1 cellular context compared by ENCODE assay signal in the genomic region with DNA sequence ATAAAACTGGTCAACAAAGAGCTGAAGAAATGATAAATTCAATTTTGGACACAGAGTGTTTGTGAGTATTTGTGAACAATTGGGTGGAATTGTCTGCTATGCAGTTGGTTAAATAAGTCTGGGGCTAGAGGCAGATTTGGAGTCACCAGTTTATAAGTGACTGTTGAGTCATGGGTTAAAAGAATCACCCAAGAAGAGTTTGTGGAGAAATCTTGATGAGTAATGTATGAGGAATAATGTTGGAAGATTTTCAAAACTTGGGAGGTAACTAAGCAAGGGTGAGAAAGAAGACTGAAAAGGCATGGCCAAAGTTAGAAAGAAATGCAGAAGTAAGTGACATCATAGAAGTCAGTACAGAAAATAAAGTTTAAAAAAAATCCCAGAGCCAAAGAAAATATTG.
TF ChIP-seq lines count a peak whose summit lies in the region.

No MANE protein-coding gene starts in this region.

TF ChIP-seq in WTC11, 78 proteins besides CTCF, POLR2A, EP300 and RAD21 (continued from another document):
- TF ChIP-seq, protein P1, sequence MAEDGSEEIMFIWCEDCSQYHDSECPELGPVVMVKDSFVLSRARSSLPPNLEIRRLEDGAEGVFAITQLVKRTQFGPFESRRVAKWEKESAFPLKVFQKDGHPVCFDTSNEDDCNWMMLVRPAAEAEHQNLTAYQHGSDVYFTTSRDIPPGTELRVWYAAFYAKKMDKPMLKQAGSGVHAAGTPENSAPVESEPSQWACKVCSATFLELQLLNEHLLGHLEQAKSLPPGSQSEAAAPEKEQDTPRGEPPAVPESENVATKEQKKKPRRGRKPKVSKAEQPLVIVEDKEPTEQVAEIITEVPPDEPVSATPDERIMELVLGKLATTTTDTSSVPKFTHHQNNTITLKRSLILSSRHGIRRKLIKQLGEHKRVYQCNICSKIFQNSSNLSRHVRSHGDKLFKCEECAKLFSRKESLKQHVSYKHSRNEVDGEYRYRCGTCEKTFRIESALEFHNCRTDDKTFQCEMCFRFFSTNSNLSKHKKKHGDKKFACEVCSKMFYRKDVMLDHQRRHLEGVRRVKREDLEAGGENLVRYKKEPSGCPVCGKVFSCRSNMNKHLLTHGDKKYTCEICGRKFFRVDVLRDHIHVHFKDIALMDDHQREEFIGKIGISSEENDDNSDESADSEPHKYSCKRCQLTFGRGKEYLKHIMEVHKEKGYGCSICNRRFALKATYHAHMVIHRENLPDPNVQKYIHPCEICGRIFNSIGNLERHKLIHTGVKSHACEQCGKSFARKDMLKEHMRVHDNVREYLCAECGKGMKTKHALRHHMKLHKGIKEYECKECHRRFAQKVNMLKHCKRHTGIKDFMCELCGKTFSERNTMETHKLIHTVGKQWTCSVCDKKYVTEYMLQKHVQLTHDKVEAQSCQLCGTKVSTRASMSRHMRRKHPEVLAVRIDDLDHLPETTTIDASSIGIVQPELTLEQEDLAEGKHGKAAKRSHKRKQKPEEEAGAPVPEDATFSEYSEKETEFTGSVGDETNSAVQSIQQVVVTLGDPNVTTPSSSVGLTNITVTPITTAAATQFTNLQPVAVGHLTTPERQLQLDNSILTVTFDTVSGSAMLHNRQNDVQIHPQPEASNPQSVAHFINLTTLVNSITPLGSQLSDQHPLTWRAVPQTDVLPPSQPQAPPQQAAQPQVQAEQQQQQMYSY (CRISPR knock-in tag; IDR thresholded peaks at IDR 0.05): no peak
- TF ChIP-seq FOXK1 (CRISPR knock-in tag; IDR thresholded peaks at IDR 0.05) (no peak), TEAD1 (CRISPR knock-in tag; IDR thresholded peaks at IDR 0.05) (no peak), JAZF1 (CRISPR knock-in tag; IDR thresholded peaks at IDR 0.05) (no peak), ZNF416 (CRISPR knock-in tag; IDR thresholded peaks at IDR 0.05) (no peak), SMAD3 (CRISPR knock-in tag; IDR thresholded peaks at IDR 0.05; ENCODE audit: borderline replicate concordance) (no peak)
- TF ChIP-seq, protein P2, sequence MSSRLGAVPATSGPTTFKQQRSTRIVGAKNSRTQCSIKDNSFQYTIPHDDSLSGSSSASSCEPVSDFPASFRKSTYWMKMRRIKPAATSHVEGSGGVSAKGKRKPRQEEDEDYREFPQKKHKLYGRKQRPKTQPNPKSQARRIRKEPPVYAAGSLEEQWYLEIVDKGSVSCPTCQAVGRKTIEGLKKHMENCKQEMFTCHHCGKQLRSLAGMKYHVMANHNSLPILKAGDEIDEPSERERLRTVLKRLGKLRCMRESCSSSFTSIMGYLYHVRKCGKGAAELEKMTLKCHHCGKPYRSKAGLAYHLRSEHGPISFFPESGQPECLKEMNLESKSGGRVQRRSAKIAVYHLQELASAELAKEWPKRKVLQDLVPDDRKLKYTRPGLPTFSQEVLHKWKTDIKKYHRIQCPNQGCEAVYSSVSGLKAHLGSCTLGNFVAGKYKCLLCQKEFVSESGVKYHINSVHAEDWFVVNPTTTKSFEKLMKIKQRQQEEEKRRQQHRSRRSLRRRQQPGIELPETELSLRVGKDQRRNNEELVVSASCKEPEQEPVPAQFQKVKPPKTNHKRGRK (CRISPR knock-in tag; IDR thresholded peaks at IDR 0.05; ENCODE audit: borderline replicate concordance): no peak
